8 cellular contexts compared by ENCODE assay signal in the genomic region with DNA sequence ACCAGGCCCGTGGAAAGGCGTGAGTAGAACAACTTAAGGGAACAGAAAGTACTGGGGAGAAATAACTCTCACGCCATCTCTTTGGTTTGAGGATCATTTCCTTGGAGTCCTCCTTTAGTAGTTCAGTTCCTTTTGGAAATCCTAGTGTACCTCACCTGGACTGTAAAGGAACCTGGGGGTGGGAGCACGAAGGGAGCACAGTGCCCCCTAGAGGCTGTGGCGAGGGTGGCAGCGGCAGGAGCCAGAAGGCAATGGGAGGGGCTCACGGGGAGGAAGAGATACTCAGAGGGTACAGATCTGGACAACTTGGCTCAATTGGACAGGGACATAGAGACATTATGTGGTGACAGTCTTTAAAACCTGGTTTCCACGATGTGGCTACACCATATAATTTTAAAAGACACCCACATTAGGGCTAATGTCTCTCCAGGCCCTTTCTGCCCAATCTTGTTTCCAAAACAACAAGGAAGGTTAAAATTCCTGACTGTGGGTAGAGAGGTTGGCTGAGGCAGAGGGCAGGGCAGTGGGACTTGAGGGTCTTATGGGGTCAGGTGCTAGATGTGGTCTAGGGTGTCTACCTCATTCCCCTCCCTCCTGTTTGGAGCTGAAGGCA.
DNase-seq lines count a peak whose midpoint lies in the region; ATAC-seq and TF ChIP-seq lines count a peak whose summit lies in the region.

No MANE protein-coding gene starts in this region.

- no peaks in the 10 kb centered on the region for H3K27me3 ChIP-seq in PC-3 (ENCODE audit: low read length)
- H3K27me3 ChIP-seq in right atrium auricular region = no peaks in the 10 kb centered on the region

- H3F3A ChIP-seq in PC-3 (ENCODE audit: low read length, unreplicated experiment) = no peaks in the 10 kb centered on the region

- no peaks in the 10 kb centered on the region for H3K79me2 ChIP-seq in PC-3 (ENCODE audit: low read length)

- TF ChIP-seq CTCF in PC-3 (conservative IDR thresholded peaks at IDR 0.05; ENCODE audit: low read depth, low read length) (peak; percentile 90), right atrium auricular region (IDR thresholded peaks at IDR 0.05) (peak; percentile 81 to 85)

- no peaks in the 10 kb centered on the region for H3K9me2 ChIP-seq in PC-3 (replicated peaks; ENCODE audit: low read length)

- BruUV-seq in PC-3 (replicated peaks; lab: Mats Ljungman, UMichigan) = no TSS peak

- peaks cover 38% of the 10 kb centered on the region for H3K4me1 ChIP-seq in PC-3 (ENCODE audit: insufficient read depth, low read length)
- H3K4me1 ChIP-seq in right atrium auricular region = peaks cover 0 to 15% of the 10 kb centered on the region in 2 donors

- H3K4me2 ChIP-seq in PC-3 (ENCODE audit: low read length) = peak overlapping the region; percentile 42

- H4K20me1 ChIP-seq in PC-3 (ENCODE audit: low read length) = no peaks in the 10 kb centered on the region

- ATAC-seq in HG03095 (IDR thresholded peaks at IDR 0.05; ENCODE audit: unreplicated experiment) (peak; percentile 57), PC-3 (peak; percentile 55)

- H3K4me3 ChIP-seq in PC-3 (ENCODE audit: low read length) (no peak overlapping the region), right atrium auricular region (no peak overlapping the region)

- intact Hi-C loops in PC-3 (cut with micrococcal nuclease) = loop anchor here (5.0 kb wide), 1 partner anchor 229 kb away; no protein-coding TSS in a partner anchor

- POLR2A ChIA-PET in PC-3 (lab: Charles Lee; ENCODE audit: unreplicated experiment) = interaction anchor here (0.7 kb wide), 1 partner anchor 85 kb away, joined by 4 read pairs; no protein-coding TSS in a partner anchor

- no peaks in the 10 kb centered on the region for H3K36me3 ChIP-seq in PC-3 (ENCODE audit: low read depth, low read length)
- peaks cover 7% of the 10 kb centered on the region for H3K36me3 ChIP-seq in right atrium auricular region

- no peak overlapping the region for H2AFZ ChIP-seq in PC-3 (ENCODE audit: low read length)

- CTCF ChIA-PET in PC-3 (lab: Charles Lee) = no interaction called here

- H3K27ac ChIP-seq in PC-3 (ENCODE audit: low read length) (peak overlapping the region; percentile 72), right atrium auricular region (no peak overlapping the region)

- no peak overlapping the region for H3K9ac ChIP-seq in PC-3 (ENCODE audit: low read length)

- H3K9me3 ChIP-seq in PC-3 (ENCODE audit: low read length) = no peaks in the 10 kb centered on the region
- H3K9me3 ChIP-seq in right atrium auricular region = no peaks in the 10 kb centered on the region

- DNase-seq in NCI-H1694 (lab: John Stamatoyannopoulos, UW) = peak; percentile 19
- DNase-seq in NCI-H1694 treated with DMSO at 0.1 percent for 48 hours (lab: John Stamatoyannopoulos, UW) = no peak
- DNase-seq in PC-3 = peak; percentile 70
- peak; percentile 66 for DNase-seq in activated naive CD4-positive, alpha-beta T cell treated with Interleukin-2 at 50 U/mL for 16 hours
- DNase-seq in right atrium auricular region (ENCODE audit: low spot score) = no peak
- peak; percentile 11 to 45 (median 34) for DNase-seq in stimulated activated CD4-positive, alpha-beta T cell treated with anti-CD3 and anti-CD28 coated beads, Interleukin-1b, Interleukin-23, amount 100 ng/mL, for 24 hours (ENCODE audit: low read depth in 4 of 4, low spot score in 1 of 4)
- DNase-seq in SK-N-DZ (ENCODE audit: low spot score) = no peak

Comparison
In these comparisons a context has a peak if more than half of its experiments do, and no peak if none do; other contexts are left out.
1. DNase-seq: peak in NCI-H1694 (single experiment), PC-3 (single experiment), activated naive CD4-positive, alpha-beta T cell treated with Interleukin-2 at 50 U/mL for 16 hours (single experiment) and stimulated activated CD4-positive, alpha-beta T cell treated with anti-CD3 and anti-CD28 coated beads, Interleukin-1b, Interleukin-23, amount 100 ng/mL, for 24 hours (4 of 4); none in NCI-H1694 treated with DMSO at 0.1 percent for 48 hours (single experiment), right atrium auricular region (single experiment) and SK-N-DZ (single experiment).